Comparison of ENCODE assay signal across 8 cellular contexts in the genomic region with DNA sequence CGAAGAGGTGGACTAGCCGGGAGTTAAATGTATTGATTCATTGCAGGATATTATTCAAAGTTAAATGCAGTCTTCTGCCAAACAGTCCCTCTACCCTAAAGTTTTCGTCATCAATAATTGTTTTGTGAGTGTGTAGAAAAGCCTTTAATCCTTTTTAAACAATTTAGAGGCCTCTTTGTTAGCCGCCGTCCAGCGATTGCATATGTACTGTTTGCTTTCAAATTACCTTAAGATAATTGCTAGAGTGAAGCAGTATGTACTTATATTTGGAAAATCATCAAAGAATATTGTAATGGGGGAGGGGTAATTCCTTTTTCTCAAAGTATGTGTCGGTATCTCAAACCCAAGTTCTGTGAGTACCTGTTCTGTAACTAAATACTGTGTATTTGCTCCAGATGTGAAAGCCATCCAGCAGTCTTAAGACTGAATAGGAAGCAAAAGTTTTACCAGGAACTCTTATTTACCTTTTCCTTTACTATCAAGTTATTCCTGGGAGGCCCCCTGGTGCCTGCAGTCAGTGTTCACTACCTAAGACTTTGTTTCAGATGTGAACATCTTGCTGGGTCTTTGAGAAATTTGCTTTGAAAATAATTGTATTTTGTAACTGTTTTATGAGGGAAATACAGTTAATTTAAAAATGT. TPM values are rescaled to one million over a fixed set of nuclear protein-coding genes. Genes with fewer than 3 reads are reported as not detected.
A peak's percentile ranks its signal among the peaks of the same experiment; 100 is the strongest.
DNase-seq lines count a peak whose midpoint lies in the region.

No MANE protein-coding gene starts in this region.

- H3K27me3 ChIP-seq in HAP-1 (ENCODE audit: low read depth) (no peaks in the 10 kb centered on the region), trophoblast cell (ENCODE audit: insufficient read depth, low read length) (no peaks in the 10 kb centered on the region)

- H3K4ac ChIP-seq in trophoblast cell (ENCODE audit: low read depth, low read length), result peak overlapping the region; percentile 39

- H3K27ac ChIP-seq in trophoblast cell (ENCODE audit: low read depth, low read length), result peak overlapping the region; percentile 100

- peaks cover 21% of the 10 kb centered on the region for H3K79me2 ChIP-seq in trophoblast cell (ENCODE audit: control insufficient read depth, insufficient read depth, low read length, poor library complexity)

- WGBS in trophoblast cell (ENCODE audit: extremely low coverage, insufficient coverage, insufficient read length), result no CpG with 5 or more reads among the region's 7 CpGs

- H3K36me3 ChIP-seq in HAP-1 (replicated peaks), result peaks cover 4% of the 10 kb centered on the region; the same call in 1 of the 2 replicates
- H3K36me3 ChIP-seq in trophoblast cell (ENCODE audit: control insufficient read depth in 1 of 2, insufficient read depth in 2 of 2, low read length in 2 of 2), result peaks cover 0 to 5% of the 10 kb centered on the region in 2 experiments

- H3K9me3 ChIP-seq in HAP-1 (no peaks in the 10 kb centered on the region), trophoblast cell (ENCODE audit: insufficient read depth, low read depth, low read length) (no peaks in the 10 kb centered on the region)

- no peak overlapping the region for H4K12ac ChIP-seq in trophoblast cell (ENCODE audit: low read depth, low read length)

- peaks cover 20% of the 10 kb centered on the region for H3K79me1 ChIP-seq in trophoblast cell (ENCODE audit: low read length)

- no peak overlapping the region for H3K23ac ChIP-seq in trophoblast cell (ENCODE audit: low read length)

- no peak overlapping the region for H2BK12ac ChIP-seq in trophoblast cell (ENCODE audit: low read length)

- peak; percentile 50 for DNase-seq in Ammon's horn (ENCODE audit: low spot score)
- peak; percentile 67 to 68 for DNase-seq in HAP-1 (ENCODE audit: low spot score in 2 of 2)
- DNase-seq in OCI-M1 (lab: John Stamatoyannopoulos, UW), result peak; percentile 83
- DNase-seq in activated naive CD4-positive, alpha-beta T cell treated with Interleukin-2 at 50 U/mL for 16 hours, result peak; percentile 45
- DNase-seq in glomerular visceral epithelial cell (ENCODE audit: extremely low spot score), result peak; percentile 76
- peak; percentile 75 to 81 for DNase-seq in trophoblast cell
- no peak for DNase-seq in T1000 (lab: John Stamatoyannopoulos, UW)
- DNase-seq in NCI-H2029 treated with DMSO at 0.1 percent for 48 hours (lab: John Stamatoyannopoulos, UW), result no peak

- no peak overlapping the region for H4K8ac ChIP-seq in trophoblast cell (ENCODE audit: low read depth, low read length)

- H3K4me1 ChIP-seq in HAP-1 (peaks cover 31% of the 10 kb centered on the region), trophoblast cell (ENCODE audit: control insufficient read depth in 1 of 2, insufficient read depth in 2 of 2, low read length in 2 of 2) (peaks cover 0 to 6% of the 10 kb centered on the region in 2 experiments)

- H2BK120ac ChIP-seq in trophoblast cell (ENCODE audit: insufficient read depth, low read length, poor library complexity), result no peak overlapping the region

- H2AK5ac ChIP-seq in trophoblast cell (ENCODE audit: low read length), result no peak overlapping the region

- peak overlapping the region; percentile 65 for H3K9ac ChIP-seq in trophoblast cell (ENCODE audit: low read length)

- peak overlapping the region; percentile 90 for H3K4me3 ChIP-seq in HAP-1
- peak overlapping the region; percentile 61 for H3K4me3 ChIP-seq in trophoblast cell (ENCODE audit: low read depth, low read length)

- no peak overlapping the region for H2AFZ ChIP-seq in trophoblast cell (ENCODE audit: insufficient read depth, low read length, poor library complexity)

- no peak overlapping the region for H2BK5ac ChIP-seq in trophoblast cell (ENCODE audit: low read depth, low read length, poor library complexity)

- in situ Hi-C loops in HAP-1 (cut with MboI; ENCODE audit: low sequenced_read_pairs), result loop anchor here (10.0 kb wide), 1 partner anchor 158 kb away; no protein-coding TSS in a partner anchor

- peak overlapping the region; percentile 67 for H3K4me2 ChIP-seq in trophoblast cell (ENCODE audit: low read length)

- H4K91ac ChIP-seq in trophoblast cell (ENCODE audit: low read depth, low read length), result no peak overlapping the region

- H3K18ac ChIP-seq in trophoblast cell (ENCODE audit: low read length), result no peak overlapping the region

- H3K14ac ChIP-seq in trophoblast cell (ENCODE audit: low read length), result no peak overlapping the region

RNA-seq across cellular contexts. Expression of a gene that starts 1.5 kb away (rescaled TPM):
- 286 and 295 TPM in 2 replicates for polyA plus RNA-seq in trophoblast cell (2013)

RNA-seq across cellular contexts. Expression of a gene that starts 57.5 kb away (rescaled TPM):
- polyA plus RNA-seq in trophoblast cell (2013), result 4.4 and 4.5 TPM in 2 replicates

Comparison
In these comparisons a context has a peak if more than half of its experiments do, and no peak if none do; other contexts are left out.
1. DNase-seq: peak in Ammon's horn (single experiment), HAP-1 (2 of 2), OCI-M1 (single experiment), activated naive CD4-positive, alpha-beta T cell treated with Interleukin-2 at 50 U/mL for 16 hours (single experiment), glomerular visceral epithelial cell (single experiment) and trophoblast cell (2 of 2); none in T1000 (single experiment) and NCI-H2029 treated with DMSO at 0.1 percent for 48 hours (single experiment).